ENCODE assay signal across 25 cellular contexts in genomic region chr10:8726666-8727065, GRCh38.
"Had no signal": no experiment of that assay in that cellular context is flagged by ENCODE, and none has a peak within 500 bp of the region (broad histone marks: within the 10 kb centered on the region; RNA-seq: fewer than 3 reads in every experiment).

No MANE protein-coding gene starts in this region.

- H3K27ac Mint-ChIP-seq: immature natural killer cell; memory B cell; naive B cell; neural progenitor cell; progenitor cell of endocrine pancreas; stimulated activated naive B cell treated with anti-CD40 and anti-IgM and Interleukin-4, amounts not matched to agents 10 μg/mL and 1 μg/mL and 100 μg/mL, for 72 hours; stimulated activated naive CD8-positive, alpha-beta T cell treated with anti-CD3 and anti-CD28 coated beads, Interleukin-15, Interleukin-2, amounts not matched to agents 100 ng/mL and 50 ng/mL, for 24 hours had no signal

- H3K27me3 Mint-ChIP-seq: memory B cell; progenitor cell of endocrine pancreas; stimulated activated naive B cell treated with anti-CD40 and anti-IgM and Interleukin-4, amounts not matched to agents 10 μg/mL and 1 μg/mL and 100 μg/mL, for 72 hours had no signal

- H3K9me3 ChIP-seq: mucosa of descending colon, right lobe of liver, thoracic aorta, transverse colon, upper lobe of right lung, uterus had no signal

- ATAC-seq: left lobe of liver; mucosa of descending colon; stimulated activated naive B cell treated with anti-CD40 and anti-IgM and Interleukin-4, amounts not matched to agents 10 μg/mL and 1 μg/mL and 100 μg/mL, for 72 hours; upper lobe of right lung had no signal

- H3K4me2 ChIP-seq: neural progenitor cell had no signal

- H3K27ac ChIP-seq: dorsolateral prefrontal cortex, neural progenitor cell, parathyroid adenoma, right lobe of liver, thoracic aorta, transverse colon, upper lobe of right lung, uterus had no signal

- H3K79me2 ChIP-seq: parathyroid adenoma had no signal

- H3K4me1 ChIP-seq: parathyroid adenoma, transverse colon, upper lobe of right lung, uterus had no signal

- H3K4me3 ChIP-seq: dorsolateral prefrontal cortex, lung, mucosa of descending colon, neural progenitor cell, right lobe of liver, thoracic aorta, transverse colon, upper lobe of right lung, uterus had no signal

- H3K4me1 Mint-ChIP-seq: immature natural killer cell; memory B cell; naive B cell; stimulated activated naive B cell treated with anti-CD40 and anti-IgM and Interleukin-4, amounts not matched to agents 10 μg/mL and 1 μg/mL and 100 μg/mL, for 72 hours had no signal

- DNase-seq: dorsolateral prefrontal cortex; effector CD4-positive, alpha-beta T cell; hypothalamus; immature natural killer cell; islet precursor cell; mucosa of descending colon; naive B cell; right lobe of liver; small intestine; stimulated activated CD4-positive, alpha-beta T cell treated with anti-CD3 and anti-CD28 coated beads, Interleukin-15, amount 100 ng/mL, for 24 hours; stimulated activated CD4-positive, alpha-beta T cell treated with anti-CD3 and anti-CD28 coated beads, Interleukin-2, amount 100 ng/mL, for 48 hours; stimulated activated naive B cell treated with anti-CD40 and anti-IgM and Interleukin-4, amounts not matched to agents 10 μg/mL and 1 μg/mL and 100 μg/mL, for 72 hours; transverse colon; upper lobe of right lung; uterus had no signal

- H2AFZ ChIP-seq: neural progenitor cell, parathyroid adenoma had no signal

- H3K36me3 ChIP-seq: neural progenitor cell, right lobe of liver, thoracic aorta, transverse colon, upper lobe of right lung, uterus had no signal

- H3K9ac ChIP-seq: neural progenitor cell, parathyroid adenoma had no signal

- H3K27me3 ChIP-seq: neural progenitor cell, right lobe of liver, upper lobe of right lung, uterus had no signal

- H3K4me3 Mint-ChIP-seq: immature natural killer cell; memory B cell; naive B cell; nephron; neural progenitor cell; stimulated activated naive B cell treated with anti-CD40 and anti-IgM and Interleukin-4, amounts not matched to agents 10 μg/mL and 1 μg/mL and 100 μg/mL, for 72 hours; stimulated activated naive CD8-positive, alpha-beta T cell treated with anti-CD3 and anti-CD28 coated beads, Interleukin-15, Interleukin-2, amounts not matched to agents 100 ng/mL and 50 ng/mL, for 24 hours had no signal

- H3K36me3 Mint-ChIP-seq: memory B cell; neural progenitor cell; stimulated activated naive B cell treated with anti-CD40 and anti-IgM and Interleukin-4, amounts not matched to agents 10 μg/mL and 1 μg/mL and 100 μg/mL, for 72 hours had no signal

- FAIRE-seq: frontal cortex, small intestine had no signal
